In genomic region chr7:36928718-36929117, GRCh38 we compare ENCODE assay signal across 30 cellular contexts.
"Had no signal": no experiment of that assay in that cellular context is flagged by ENCODE, and none has a peak within 500 bp of the region (broad histone marks: within the 10 kb centered on the region; RNA-seq: fewer than 3 reads in every experiment).

No MANE protein-coding gene starts in this region.

- H3K4me1 ChIP-seq: ascending aorta, breast epithelium had no signal

- H3K27me3 ChIP-seq: ascending aorta, breast epithelium, dorsolateral prefrontal cortex had no signal

- H3K27ac ChIP-seq: ascending aorta, breast epithelium, coronary artery had no signal

- H3K9me3 ChIP-seq: ascending aorta, breast epithelium had no signal

- DNase-seq: activated CD4-positive, alpha-beta memory T cell treated with anti-CD3 and anti-CD28 coated beads for 36 hours; activated CD4-positive, alpha-beta T cell treated with anti-CD3 and anti-CD28 coated beads for 36 hours; activated CD4-positive, alpha-beta T cell treated with anti-CD3 and anti-CD28 coated beads, Interleukin-2, amount 10 ng/mL, durations not matched to agents 24 days and 14 days; activated CD4-positive, CD25-positive, alpha-beta regulatory T cell; activated CD4-positive, CD25-positive, alpha-beta regulatory T cell treated with anti-CD3 and anti-CD28 coated beads, Interleukin-2, amount 50 U/mL, for 72 hours; activated CD8-positive, alpha-beta memory T cell treated with anti-CD3 and anti-CD28 coated beads, Interleukin-2, amount 10 ng/mL, durations not matched to agents 7 days and 5 days; activated CD8-positive, alpha-beta memory T cell treated with anti-CD3 and anti-CD28 coated beads, Interleukin-2, amount 50 U/mL, for 4 hours; activated CD8-positive, alpha-beta T cell treated with anti-CD3 and anti-CD28 coated beads, Interleukin-2, amount 10 ng/mL, durations not matched to agents 7 days and 5 days; activated effector memory CD4-positive, alpha-beta T cell treated with anti-CD3 and anti-CD28 coated beads, Interleukin-2, amount 50 U/mL, for 16 hours; activated naive CD8-positive, alpha-beta T cell treated with anti-CD3 and anti-CD28 coated beads, Interleukin-2, amount 10 ng/mL, durations not matched to agents 7 days and 5 days; activated T-cell treated with anti-CD3 and anti-CD28 coated beads, Interleukin-2, amount 50 U/mL, for 1 hour; activated T-cell treated with anti-CD3 and anti-CD28 coated beads, Interleukin-2, amount 50 U/mL, for 48 hours; dorsolateral prefrontal cortex; effector memory CD4-positive, alpha-beta T cell; endodermal cell; foreskin fibroblast; T-helper 1 cell; T-helper 17 cell; T1000 had no signal

- H3K36me3 ChIP-seq: ascending aorta, breast epithelium had no signal

- H3K4me3 Mint-ChIP-seq: activated CD4-positive, alpha-beta memory T cell treated with anti-CD3 and anti-CD28 coated beads for 36 hours; activated CD4-positive, alpha-beta T cell treated with anti-CD3 and anti-CD28 coated beads for 36 hours; activated CD4-positive, alpha-beta T cell treated with anti-CD3 and anti-CD28 coated beads, Interleukin-2, amount 10 ng/mL, durations not matched to agents 24 days and 14 days; activated CD8-positive, alpha-beta memory T cell treated with anti-CD3 and anti-CD28 coated beads, Interleukin-2, amount 10 ng/mL, durations not matched to agents 7 days and 5 days; activated CD8-positive, alpha-beta T cell treated with anti-CD3 and anti-CD28 coated beads, Interleukin-2, amount 10 ng/mL, durations not matched to agents 7 days and 5 days; activated naive CD4-positive, alpha-beta T cell treated with anti-CD3 and anti-CD28 coated beads, Interleukin-2, amount 50 U/mL, for 24 hours; activated naive CD8-positive, alpha-beta T cell treated with anti-CD3 and anti-CD28 coated beads, Interleukin-2, amount 10 ng/mL, durations not matched to agents 7 days and 5 days; activated T-helper 1 cell treated with anti-CD3 and anti-CD28 coated beads, Interleukin-12 subunit alpha, Interleukin-12 subunit beta, Interleukin-2, Interleukin-4 antibody, amounts not matched to agents 30 ng/mL and 10 ng/mL and 1 ng/mL, durations not matched to agents 14 hours and 24 hours and 36 hours; brain; central memory CD8-positive, alpha-beta T cell; dendritic cell treated with granulocyte-macrophage colony-stimulating factor and Interleukin-4, amounts not matched to agents 40 ng/mL and 50 ng/mL, for 4 days; endodermal cell; T-helper 17 cell; T-helper 2 cell treated with Interferon-gamma antibody and Interleukin-4, amounts not matched to agents 5 μg/mL and 100 μg/mL, for 36 hours had no signal

- H3K27ac Mint-ChIP-seq: activated CD4-positive, alpha-beta memory T cell treated with anti-CD3 and anti-CD28 coated beads for 36 hours; activated CD4-positive, alpha-beta T cell treated with anti-CD3 and anti-CD28 coated beads for 36 hours; activated CD4-positive, alpha-beta T cell treated with anti-CD3 and anti-CD28 coated beads, Interleukin-2, amount 10 ng/mL, durations not matched to agents 24 days and 14 days; activated CD8-positive, alpha-beta memory T cell treated with anti-CD3 and anti-CD28 coated beads, Interleukin-2, amount 10 ng/mL, durations not matched to agents 7 days and 5 days; activated CD8-positive, alpha-beta T cell treated with anti-CD3 and anti-CD28 coated beads, Interleukin-2, amount 10 ng/mL, durations not matched to agents 7 days and 5 days; activated naive CD4-positive, alpha-beta T cell treated with anti-CD3 and anti-CD28 coated beads, Interleukin-2, amount 50 U/mL, for 24 hours; activated naive CD8-positive, alpha-beta T cell treated with anti-CD3 and anti-CD28 coated beads, Interleukin-2, amount 10 ng/mL, durations not matched to agents 7 days and 5 days; activated T-helper 1 cell treated with anti-CD3 and anti-CD28 coated beads, Interleukin-12 subunit alpha, Interleukin-12 subunit beta, Interleukin-2, Interleukin-4 antibody, amounts not matched to agents 30 ng/mL and 10 ng/mL and 1 ng/mL, durations not matched to agents 14 hours and 24 hours and 36 hours; activated T-helper 2 cell treated with anti-CD3 and anti-CD28 coated beads, Interferon-gamma antibody, Interleukin-2, Interleukin-4, amounts not matched to agents 10 μg/mL and 5 μg/mL and 100 μg/mL, durations not matched to agents 14 hours and 24 hours and 36 hours; dendritic cell treated with granulocyte-macrophage colony-stimulating factor and Interleukin-4, amounts not matched to agents 40 ng/mL and 50 ng/mL, for 4 days; endodermal cell; T-helper 17 cell; T-helper 2 cell treated with Interferon-gamma antibody and Interleukin-4, amounts not matched to agents 5 μg/mL and 100 μg/mL, for 36 hours had no signal

- ATAC-seq: activated CD4-positive, alpha-beta T cell treated with anti-CD3 and anti-CD28 coated beads for 36 hours; activated CD8-positive, alpha-beta memory T cell treated with anti-CD3 and anti-CD28 coated beads, Interleukin-2, amount 10 ng/mL, durations not matched to agents 7 days and 5 days; activated CD8-positive, alpha-beta T cell treated with anti-CD3 and anti-CD28 coated beads, Interleukin-2, amount 10 ng/mL, durations not matched to agents 7 days and 5 days; esophagus mucosa; T-helper 17 cell had no signal

- H3K4me1 Mint-ChIP-seq: activated CD8-positive, alpha-beta memory T cell treated with anti-CD3 and anti-CD28 coated beads, Interleukin-2, amount 10 ng/mL, durations not matched to agents 7 days and 5 days; activated naive CD8-positive, alpha-beta T cell treated with anti-CD3 and anti-CD28 coated beads, Interleukin-2, amount 10 ng/mL, durations not matched to agents 7 days and 5 days had no signal

- H3K9me3 Mint-ChIP-seq: central memory CD8-positive, alpha-beta T cell; dendritic cell treated with granulocyte-macrophage colony-stimulating factor and Interleukin-4, amounts not matched to agents 40 ng/mL and 50 ng/mL, for 4 days; endodermal cell had no signal

- H3K27me3 Mint-ChIP-seq: activated CD4-positive, alpha-beta memory T cell treated with anti-CD3 and anti-CD28 coated beads for 36 hours; activated CD4-positive, alpha-beta T cell treated with anti-CD3 and anti-CD28 coated beads for 36 hours; activated CD4-positive, alpha-beta T cell treated with anti-CD3 and anti-CD28 coated beads, Interleukin-2, amount 10 ng/mL, durations not matched to agents 24 days and 14 days; activated CD8-positive, alpha-beta memory T cell treated with anti-CD3 and anti-CD28 coated beads, Interleukin-2, amount 10 ng/mL, durations not matched to agents 7 days and 5 days; activated naive CD4-positive, alpha-beta T cell treated with anti-CD3 and anti-CD28 coated beads, Interleukin-2, amount 50 U/mL, for 24 hours; activated naive CD8-positive, alpha-beta T cell treated with anti-CD3 and anti-CD28 coated beads, Interleukin-2, amount 10 ng/mL, durations not matched to agents 7 days and 5 days; brain; central memory CD8-positive, alpha-beta T cell; dendritic cell treated with granulocyte-macrophage colony-stimulating factor and Interleukin-4, amounts not matched to agents 40 ng/mL and 50 ng/mL, for 4 days; T-helper 17 cell had no signal

- H3K4me3 ChIP-seq: ascending aorta, breast epithelium, coronary artery, dorsolateral prefrontal cortex had no signal
